In genomic region chr6:30689985-30690384, GRCh38 we compare ENCODE assay signal across 8 cellular contexts. TPM values are rescaled to one million over a fixed set of nuclear protein-coding genes. Genes with fewer than 3 reads are reported as not detected.
A peak's percentile ranks its signal among the peaks of the same experiment; 100 is the strongest.
DNase-seq lines count a peak whose midpoint lies in the region; ATAC-seq, FAIRE-seq and TF ChIP-seq lines count a peak whose summit lies in the region.

No MANE protein-coding gene starts in this region.

- H3K9me3 ChIP-seq in subcutaneous abdominal adipose tissue (ENCODE audit: control insufficient read depth in 5 of 5, low read length in 5 of 5): no peaks in the 10 kb centered on the region

- peak; percentile 2 for DNase-seq in DMS153 treated with DMSO at 0.1 percent for 48 hours (lab: John Stamatoyannopoulos, UW; ENCODE audit: unreplicated experiment)
- DNase-seq in DMS153 (lab: John Stamatoyannopoulos, UW): no peak
- DNase-seq in activated naive CD4-positive, alpha-beta T cell treated with anti-CD3 and anti-CD28 coated beads, Interleukin-2, amount 50 U/mL, for 72 hours (ENCODE audit: low spot score in 2 of 2): no peak
- DNase-seq in immature natural killer cell: no peak
- no peak for DNase-seq in cortex of kidney (lab: John Stamatoyannopoulos, UW)
- DNase-seq in D721Med (ENCODE audit: insufficient read length, low spot score): no peak

- peaks cover 4 to 9% (median 7%) of the 10 kb centered on the region in 3 donors for H3K27me3 Mint-ChIP-seq in immature natural killer cell (ENCODE audit: low read depth in 3 of 3)

- peak overlapping the region; percentile 79 to 94 for H3K27ac Mint-ChIP-seq in activated naive CD4-positive, alpha-beta T cell treated with anti-CD3 and anti-CD28 coated beads, Interleukin-2, amount 50 U/mL, for 72 hours
- peak overlapping the region; percentile 74 to 94 (median 82) for H3K27ac Mint-ChIP-seq in immature natural killer cell

- no peak for FAIRE-seq in D721Med (lab: Jason Lieb, UNC)

- peak overlapping the region; percentile 52 to 97 (median 80) for H3K4me3 ChIP-seq in subcutaneous abdominal adipose tissue (ENCODE audit: low read depth in 1 of 5, low read length in 5 of 5)

- no peaks in the 10 kb centered on the region for H3K9me3 Mint-ChIP-seq in activated naive CD4-positive, alpha-beta T cell treated with anti-CD3 and anti-CD28 coated beads, Interleukin-2, amount 50 U/mL, for 72 hours
- H3K9me3 Mint-ChIP-seq in immature natural killer cell: no peaks in the 10 kb centered on the region

- TF ChIP-seq CTCF in D721Med (IDR thresholded peaks at IDR 0.05; ENCODE audit: insufficient read depth, missing control alignments): no peak

- peaks cover 0 to 4% (median 0%) of the 10 kb centered on the region in 5 donors for H3K27me3 ChIP-seq in subcutaneous abdominal adipose tissue (ENCODE audit: control insufficient read depth in 5 of 5, insufficient read depth in 4 of 5, low read length in 5 of 5)

- H3K4me3 Mint-ChIP-seq in immature natural killer cell: peak overlapping the region; percentile 77 to 89 (median 81)

- peak overlapping the region; percentile 100 for H3K27ac ChIP-seq in subcutaneous abdominal adipose tissue (ENCODE audit: low read depth, low read length)

- H3K9ac ChIP-seq in subcutaneous abdominal adipose tissue (ENCODE audit: low read length in 5 of 5): peak overlapping the region in 3 of 5 donors; percentile 40 to 82 (median 68)

- H3K4me1 ChIP-seq in subcutaneous abdominal adipose tissue (ENCODE audit: control insufficient read depth in 5 of 5, insufficient read depth in 5 of 5, low read length in 5 of 5): peaks cover 10 to 56% (median 52%) of the 10 kb centered on the region in 5 donors

- no peak for ATAC-seq in activated naive CD4-positive, alpha-beta T cell treated with anti-CD3 and anti-CD28 coated beads, Interleukin-2, amount 50 U/mL, for 72 hours
- ATAC-seq in HG03159 (IDR thresholded peaks at IDR 0.05; ENCODE audit: unreplicated experiment): no peak

- no peaks in the 10 kb centered on the region for H3K36me3 ChIP-seq in subcutaneous abdominal adipose tissue (ENCODE audit: control insufficient read depth in 5 of 5, insufficient read depth in 5 of 5, low read length in 5 of 5)

- peaks cover 25 to 30% of the 10 kb centered on the region in 2 donors for H3K36me3 Mint-ChIP-seq in activated naive CD4-positive, alpha-beta T cell treated with anti-CD3 and anti-CD28 coated beads, Interleukin-2, amount 50 U/mL, for 72 hours
- H3K36me3 Mint-ChIP-seq in immature natural killer cell: peaks cover 4 to 10% (median 6%) of the 10 kb centered on the region in 3 donors

- peaks cover 49 to 50% of the 10 kb centered on the region in 2 donors for H3K4me1 Mint-ChIP-seq in immature natural killer cell

RNA-seq across cellular contexts. Expression of gene NRM, which starts 0.8 kb away (rescaled TPM):
- 10 to 100 TPM; 35.7 to 53.5 TPM for total RNA-seq in activated naive CD4-positive, alpha-beta T cell treated with anti-CD3 and anti-CD28 coated beads, Interleukin-2, amount 50 U/mL, for 72 hours
- 10 to 100 TPM in 1 of 3 donors, 1 to 10 TPM in 2; 6.7 to 20.1 (median 8.4) TPM for polyA plus RNA-seq in immature natural killer cell

RNA-seq across cellular contexts. Expression of gene PPP1R18, which starts 3.5 kb away (rescaled TPM):
- 100 to 1,000 TPM; 184 to 274 TPM for total RNA-seq in activated naive CD4-positive, alpha-beta T cell treated with anti-CD3 and anti-CD28 coated beads, Interleukin-2, amount 50 U/mL, for 72 hours
- polyA plus RNA-seq in immature natural killer cell: 100 to 1,000 TPM; 178 to 308 (median 245) TPM

RNA-seq across cellular contexts. Expression of gene DHX16, which starts 17.2 kb away (rescaled TPM):
- total RNA-seq in activated naive CD4-positive, alpha-beta T cell treated with anti-CD3 and anti-CD28 coated beads, Interleukin-2, amount 50 U/mL, for 72 hours: 10 to 100 TPM; 31.7 to 37.5 TPM
- polyA plus RNA-seq in immature natural killer cell: 10 to 100 TPM; 13.6 to 33.9 (median 14.4) TPM

RNA-seq across cellular contexts. Expression of gene MDC1, which starts 27.1 kb away (rescaled TPM):
- total RNA-seq in activated naive CD4-positive, alpha-beta T cell treated with anti-CD3 and anti-CD28 coated beads, Interleukin-2, amount 50 U/mL, for 72 hours: 100 to 1,000 TPM in 1 of 2 donors, 10 to 100 TPM in 1; 84.2 to 127 TPM
- polyA plus RNA-seq in immature natural killer cell: 10 to 100 TPM in 1 of 3 donors, 1 to 10 TPM in 1, not detected in 1; 3.0 to 16.5 TPM

RNA-seq across cellular contexts. Expression of gene TUBB, which starts 30.2 kb away (rescaled TPM):
- 1,000 to 10,000 TPM; 1,507 to 1,783 TPM for total RNA-seq in activated naive CD4-positive, alpha-beta T cell treated with anti-CD3 and anti-CD28 coated beads, Interleukin-2, amount 50 U/mL, for 72 hours
- 100 to 1,000 TPM in 1 of 3 donors, 10 to 100 TPM in 2; 80.8 to 215 (median 84.0) TPM for polyA plus RNA-seq in immature natural killer cell
